8 cellular contexts compared by ENCODE assay signal in the genomic region with DNA sequence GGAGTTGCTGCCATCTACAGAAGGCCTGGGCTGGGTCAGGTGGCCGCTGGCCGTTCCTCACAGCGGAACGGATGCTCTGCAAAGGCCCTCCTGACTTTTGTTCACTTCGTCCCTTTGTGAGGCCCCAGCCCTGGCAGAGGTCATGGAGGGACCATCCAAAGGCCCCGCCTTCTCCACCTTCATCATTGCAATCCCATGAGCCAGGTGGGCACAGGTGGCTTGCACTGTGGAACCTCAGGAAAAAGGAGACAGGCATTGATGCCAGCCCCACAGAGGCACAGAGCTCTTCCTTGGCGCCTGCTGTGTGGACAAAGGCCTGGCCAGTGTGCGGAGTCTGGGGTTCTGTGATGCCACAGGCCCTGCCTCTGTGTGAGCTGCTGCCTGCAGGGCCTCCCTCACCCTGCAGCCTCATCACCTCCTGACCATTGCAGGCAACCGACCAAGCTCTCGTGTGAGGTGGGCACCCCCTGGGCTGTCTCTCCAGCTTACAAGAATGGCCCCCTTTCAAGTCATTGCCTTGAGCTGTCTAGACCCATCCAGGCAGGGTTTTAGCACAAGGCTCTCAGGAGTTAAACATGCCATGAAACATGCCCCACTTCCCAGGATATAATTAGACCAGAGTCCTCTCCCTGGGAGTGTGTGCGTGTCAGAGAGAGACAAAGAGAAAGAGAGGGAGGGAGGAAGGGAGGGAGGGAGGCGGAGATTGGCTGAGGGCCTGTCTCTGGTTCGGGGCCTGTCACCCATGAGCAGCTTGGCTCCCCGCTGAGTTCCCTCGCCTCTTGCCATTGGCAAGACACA. TPM values are rescaled to one million over a fixed set of nuclear protein-coding genes. Genes with fewer than 3 reads are reported as not detected.
A peak's percentile ranks its signal among the peaks of the same experiment; 100 is the strongest.
DNase-seq lines count a peak whose midpoint lies in the region; ATAC-seq, FAIRE-seq and TF ChIP-seq lines count a peak whose summit lies in the region.

No MANE protein-coding gene starts in this region.

- no peak overlapping the region for H3K9ac ChIP-seq in trophoblast cell (ENCODE audit: low read length)

- H3K9me3 ChIP-seq in trophoblast cell (ENCODE audit: insufficient read depth, low read depth, low read length), result no peaks in the 10 kb centered on the region

- peak overlapping the region; percentile 76 for H4K91ac ChIP-seq in trophoblast cell (ENCODE audit: low read depth, low read length)

- peak overlapping the region; percentile 82 for H2BK120ac ChIP-seq in trophoblast cell (ENCODE audit: insufficient read depth, low read length, poor library complexity)

- H2BK12ac ChIP-seq in trophoblast cell (ENCODE audit: low read length), result peak overlapping the region; percentile 89

- peak overlapping the region; percentile 55 for H3K27ac ChIP-seq in trophoblast cell (ENCODE audit: low read depth, low read length)

- TF ChIP-seq POLR2A in GM12892 (IDR thresholded peaks at IDR 0.05; ENCODE audit: low read depth, low read length), result no peak

- peak overlapping the region; percentile 45 for H3K4ac ChIP-seq in trophoblast cell (ENCODE audit: low read depth, low read length)

- H3K27me3 ChIP-seq in trophoblast cell (ENCODE audit: insufficient read depth, low read length), result no peaks in the 10 kb centered on the region

- peak overlapping the region; percentile 82 for H2AK5ac ChIP-seq in trophoblast cell (ENCODE audit: low read length)

- H3K23ac ChIP-seq in trophoblast cell (ENCODE audit: low read length), result no peak overlapping the region

- H3K4me2 ChIP-seq in trophoblast cell (ENCODE audit: low read length), result no peak overlapping the region

- H3K79me2 ChIP-seq in trophoblast cell (ENCODE audit: control insufficient read depth, insufficient read depth, low read length, poor library complexity), result peaks cover 4% of the 10 kb centered on the region

- peak overlapping the region; percentile 32 for H4K12ac ChIP-seq in trophoblast cell (ENCODE audit: low read depth, low read length)

- H3K14ac ChIP-seq in trophoblast cell (ENCODE audit: low read length), result peak overlapping the region; percentile 71

- H3K18ac ChIP-seq in trophoblast cell (ENCODE audit: low read length), result peak overlapping the region; percentile 55

- peaks cover 16% of the 10 kb centered on the region for H3K79me1 ChIP-seq in trophoblast cell (ENCODE audit: low read length)

- FAIRE-seq in GM12892 (lab: Jason Lieb, UNC), result no peak

- H2BK5ac ChIP-seq in trophoblast cell (ENCODE audit: low read depth, low read length, poor library complexity), result peak overlapping the region; percentile 34

- H3K4me3 ChIP-seq in trophoblast cell (ENCODE audit: low read depth, low read length), result peak overlapping the region; percentile 38

- WGBS in trophoblast cell (ENCODE audit: extremely low coverage, insufficient coverage, insufficient read length), result no CpG with 5 or more reads among the region's 15 CpGs

- no peaks in the 10 kb centered on the region for H3K36me3 ChIP-seq in trophoblast cell (ENCODE audit: control insufficient read depth in 1 of 2, insufficient read depth in 2 of 2, low read length in 2 of 2)

- H3K4me1 ChIP-seq in trophoblast cell (ENCODE audit: control insufficient read depth in 1 of 2, insufficient read depth in 2 of 2, low read length in 2 of 2), result peaks cover 22 to 28% of the 10 kb centered on the region in 2 experiments

- H4K8ac ChIP-seq in trophoblast cell (ENCODE audit: low read depth, low read length), result peak overlapping the region; percentile 48

- H2AFZ ChIP-seq in trophoblast cell (ENCODE audit: insufficient read depth, low read length, poor library complexity), result peak overlapping the region; percentile 46

- DNase-seq in LHCN-M2 (ENCODE audit: low read depth) (peak; percentile 92), T1000 (lab: John Stamatoyannopoulos, UW) (peak; percentile 65), glomerular visceral epithelial cell (ENCODE audit: extremely low spot score) (peak; percentile 97), trophoblast cell (no peak), GM12892 (ENCODE audit: insufficient read length) (no peak), KG1 (lab: John Stamatoyannopoulos, UW) (no peak)
- no peak for DNase-seq in activated CD8-positive, alpha-beta memory T cell treated with anti-CD3 and anti-CD28 coated beads, Interleukin-2, amount 50 U/mL, for 4 hours

- no peak for ATAC-seq in GM18907 (IDR thresholded peaks at IDR 0.05; ENCODE audit: unreplicated experiment)

RNA-seq across cellular contexts. Expression of a gene that starts 19.3 kb away (rescaled TPM):
- 74.7 and 104 TPM in 2 replicates for total RNA-seq in LHCN-M2 (2014; rRNA removed)
- polyA plus RNA-seq in LHCN-M2 (2012), result 37.3 TPM
- polyA plus RNA-seq in trophoblast cell (2013), result 116 and 119 TPM in 2 replicates
- polyA plus RNA-seq in GM12892 (2012; ENCODE audit: missing spikeins), result 229 TPM

Comparison
In these comparisons a context has a peak if more than half of its experiments do, and no peak if none do; other contexts are left out.
1. DNase-seq: peak in LHCN-M2 (single experiment), T1000 (single experiment) and glomerular visceral epithelial cell (single experiment); none in trophoblast cell (0 of 2), GM12892 (single experiment), KG1 (single experiment) and activated CD8-positive, alpha-beta memory T cell treated with anti-CD3 and anti-CD28 coated beads, Interleukin-2, amount 50 U/mL, for 4 hours (single experiment).